In genomic region chr18:58671122-58671940, GRCh38 we compare ENCODE assay signal across 8 cellular contexts. TPM values are rescaled to one million over a fixed set of nuclear protein-coding genes. Genes with fewer than 3 reads are reported as not detected.
DNase-seq lines count a peak whose midpoint lies in the region; ATAC-seq, FAIRE-seq and TF ChIP-seq lines count a peak whose summit lies in the region.

TSS of gene MALT1 (plus strand) at chr18:58671465. CDS start at chr18:58671644, 179 bp downstream.

- H3K9me1 ChIP-seq in endothelial cell of umbilical vein (replicated peaks; ENCODE audit: control insufficient read depth, extremely low read depth, insufficient read depth, low read length) = no peaks in the 10 kb centered on the region

- FAIRE-seq in endothelial cell of umbilical vein (lab: Jason Lieb, UNC) = peak; percentile 87

- H3K4me1 ChIP-seq in OCI-LY3 (ENCODE audit: low read length) = peaks cover 23% of the 10 kb centered on the region
- peaks cover 25% of the 10 kb centered on the region for H3K4me1 ChIP-seq in endothelial cell of umbilical vein (ENCODE audit: control insufficient read depth, extremely low read depth, insufficient read depth, low read length)
- H3K4me1 ChIP-seq in mononuclear cell (ENCODE audit: insufficient read depth, low read length) = peaks cover 57% of the 10 kb centered on the region

- peak; percentile 85 for ATAC-seq in GM21515 (IDR thresholded peaks at IDR 0.05; ENCODE audit: unreplicated experiment)

- TF ChIP-seq POLR2A in endothelial cell of umbilical vein (IDR thresholded peaks at IDR 0.05; ENCODE audit: low read depth, low read length) = peak; percentile 50

- H3K4me3 ChIP-seq in OCI-LY3 (ENCODE audit: low read length) = peak within 1 kb of the TSS; percentile 80
- peak within 1 kb of the TSS; percentile 60 to 72 (median 64) for H3K4me3 ChIP-seq in endothelial cell of umbilical vein (replicated peaks in 1 of 3; ENCODE audit: insufficient read depth in 1 of 3, low read depth in 1 of 3, low read length in 3 of 3)
- peak within 1 kb of the TSS; percentile 77 for H3K4me3 ChIP-seq in mononuclear cell (ENCODE audit: low read length)

- DNase-seq in D341Med (ENCODE audit: low spot score) (peak; percentile 100), HuH-7.5 (ENCODE audit: low spot score) (peak; percentile 76), endothelial cell of umbilical vein (ENCODE audit: low read depth, low spot score) (peak; percentile 85)
- DNase-seq in activated CD8-positive, alpha-beta memory T cell treated with anti-CD3 and anti-CD28 coated beads, Interleukin-2, amount 50 U/mL, for 48 hours = peak; percentile 98
- DNase-seq in stimulated activated CD8-positive, alpha-beta memory T cell treated with anti-CD3 and anti-CD28 coated beads, Interleukin-4, amount 100 ng/mL, for 1 hour (ENCODE audit: low read depth in 2 of 2, low spot score in 1 of 2) = peak; percentile 90 to 93

- H2AFZ ChIP-seq in OCI-LY3 (ENCODE audit: low read depth, low read length) (peak within 1 kb of the TSS; percentile 5; the same call in 1 of the 2 replicates), endothelial cell of umbilical vein (ENCODE audit: low read depth, low read length) (peak within 1 kb of the TSS; percentile 94)

- no TSS peak for BruUV-seq in endothelial cell of umbilical vein (replicated peaks; lab: Mats Ljungman, UMichigan)

- H3K27ac ChIP-seq in OCI-LY3 (ENCODE audit: low read length) (peak within 1 kb of the TSS; percentile 60), endothelial cell of umbilical vein (ENCODE audit: insufficient read depth, low read depth, low read length) (peak within 1 kb of the TSS; percentile 36)

- peak within 1 kb of the TSS; percentile 83 for H3K9ac ChIP-seq in OCI-LY3 (ENCODE audit: low read length)
- peak within 1 kb of the TSS; percentile 76 for H3K9ac ChIP-seq in endothelial cell of umbilical vein (replicated peaks; ENCODE audit: extremely low read depth, insufficient read depth, low read length)

- POLR2A ChIA-PET in endothelial cell of umbilical vein (lab: Charles Lee) = interaction anchor here (0.7 kb wide), 1 partner anchor 30 kb away, joined by 4 read pairs; no protein-coding TSS in a partner anchor

- dilution Hi-C loops in endothelial cell of umbilical vein (cut with MboI; ENCODE audit: extremely low pct_ligation_motif_present, low sequenced_read_pairs) = no loop called here

- CTCF ChIA-PET in endothelial cell of umbilical vein (lab: Charles Lee) = interaction anchor here (0.8 to 3.6 kb wide), 7 partner anchors 10 to 141 kb away, joined by 3 to 16 read pairs (median 5); no protein-coding TSS in a partner anchor

- TF ChIP-seq CTCF in OCI-LY3 (IDR thresholded peaks at IDR 0.05; ENCODE audit: low read depth, low read length) = peak; percentile 42
- TF ChIP-seq CTCF in endothelial cell of umbilical vein (IDR thresholded peaks at IDR 0.05; ENCODE audit: extremely low read depth in 1 of 2, insufficient read depth in 1 of 2, low read depth in 1 of 2, low read length in 2 of 2) = no peak

- intact Hi-C loops in endothelial cell of umbilical vein (cut with micrococcal nuclease) = loop anchor here (1.0 to 5.0 kb wide), 5 partner anchors 11 to 629 kb away; partner anchors contain the start of gene NEDD4L

- H3K79me2 ChIP-seq in OCI-LY3 (ENCODE audit: low read length) (peaks cover 35% of the 10 kb centered on the region), endothelial cell of umbilical vein (ENCODE audit: control insufficient read depth, insufficient read depth, low read length) (no peaks in the 10 kb centered on the region)

- H4K20me1 ChIP-seq in OCI-LY3 (ENCODE audit: insufficient read depth, low read length) = peaks cover 10% of the 10 kb centered on the region
- H4K20me1 ChIP-seq in endothelial cell of umbilical vein (replicated peaks; ENCODE audit: control insufficient read depth, extremely low read depth, insufficient read depth, low read length) = no peaks in the 10 kb centered on the region

- H3K9me3 ChIP-seq in OCI-LY3 (ENCODE audit: insufficient read depth, low read length) (no peaks in the 10 kb centered on the region), endothelial cell of umbilical vein (replicated peaks; ENCODE audit: control insufficient read depth, insufficient read depth, low read length) (no peaks in the 10 kb centered on the region), mononuclear cell (ENCODE audit: low read depth, low read length) (no peaks in the 10 kb centered on the region)

- H3K36me3 ChIP-seq in OCI-LY3 (replicated peaks; ENCODE audit: low read depth, low read length) (peaks cover 11% of the 10 kb centered on the region), endothelial cell of umbilical vein (ENCODE audit: control insufficient read depth in 2 of 2, extremely low read depth in 1 of 2, insufficient read depth in 2 of 2, low read length in 2 of 2) (no peaks in the 10 kb centered on the region)

- peak within 1 kb of the TSS; percentile 83 for H3K4me2 ChIP-seq in OCI-LY3 (ENCODE audit: low read length)
- H3K4me2 ChIP-seq in endothelial cell of umbilical vein (ENCODE audit: insufficient read depth, low read length) = peak within 1 kb of the TSS; percentile 64

- H3K27me3 ChIP-seq in OCI-LY3 (ENCODE audit: low read depth, low read length) (peaks cover 25% of the 10 kb centered on the region), endothelial cell of umbilical vein (ENCODE audit: control insufficient read depth in 2 of 2, insufficient read depth in 2 of 2, low read length in 2 of 2) (peaks cover 5% of the 10 kb centered on the region in 2 experiments), mononuclear cell (ENCODE audit: insufficient read depth, low read length) (no peaks in the 10 kb centered on the region)

TF ChIP-seq in endothelial cell of umbilical vein, 7 proteins besides CTCF, POLR2A, EP300 and RAD21:
- peak; percentile 38 for TF ChIP-seq POLR2AphosphoS5 (IDR thresholded peaks at IDR 0.05; ENCODE audit: insufficient read depth, low read depth, low read length)
- no peak for TF ChIP-seq MAX (IDR thresholded peaks at IDR 0.05; ENCODE audit: insufficient read depth, insufficient read length)

RNA-seq across cellular contexts. Expression of gene MALT1, which starts in this region (rescaled TPM):
- total RNA-seq in endothelial cell of umbilical vein (5.1 and 8.8 TPM in 2 replicates), mononuclear cell (127 TPM)
- 2.8 and 3.2 TPM in 2 replicates for polyA plus RNA-seq in endothelial cell of umbilical vein
- 3.7 TPM in 2 replicates for polyA plus RNA-seq in endothelial cell of umbilical vein (2011; cell fraction: cytosol; rRNA removed)
- polyA plus RNA-seq in endothelial cell of umbilical vein (2011; cell fraction: nucleus; rRNA removed) = 5.9 and 6.7 TPM in 2 replicates
- polyA plus RNA-seq in endothelial cell of umbilical vein (2012) = 2.9 and 3.4 TPM in 2 replicates
- polyA minus RNA-seq in endothelial cell of umbilical vein = 3.8 and 7.6 TPM in 2 replicates
- 14.6 TPM for polyA minus RNA-seq in endothelial cell of umbilical vein (2011; cell fraction: cytosol; rRNA and poly(A)+ RNA removed)
- 4.8 and 6.5 TPM in 2 replicates for polyA minus RNA-seq in endothelial cell of umbilical vein (2011; cell fraction: nucleus; rRNA and poly(A)+ RNA removed)

Comparison
In these comparisons a context has a peak if more than half of its experiments do, and no peak if none do; other contexts are left out.
1. Peak in every context shown above with its lines: DNase-seq, ATAC-seq, H3K4me3 ChIP-seq and H3K27ac ChIP-seq.
2. RNA of gene MALT1 (total RNA-seq): 127 TPM in mononuclear cell (single experiment); 5.1 to 8.8 TPM in endothelial cell of umbilical vein; every median in the first group is over 10 times any median in the second.